20 cellular contexts compared by ENCODE assay signal in the genomic region with DNA sequence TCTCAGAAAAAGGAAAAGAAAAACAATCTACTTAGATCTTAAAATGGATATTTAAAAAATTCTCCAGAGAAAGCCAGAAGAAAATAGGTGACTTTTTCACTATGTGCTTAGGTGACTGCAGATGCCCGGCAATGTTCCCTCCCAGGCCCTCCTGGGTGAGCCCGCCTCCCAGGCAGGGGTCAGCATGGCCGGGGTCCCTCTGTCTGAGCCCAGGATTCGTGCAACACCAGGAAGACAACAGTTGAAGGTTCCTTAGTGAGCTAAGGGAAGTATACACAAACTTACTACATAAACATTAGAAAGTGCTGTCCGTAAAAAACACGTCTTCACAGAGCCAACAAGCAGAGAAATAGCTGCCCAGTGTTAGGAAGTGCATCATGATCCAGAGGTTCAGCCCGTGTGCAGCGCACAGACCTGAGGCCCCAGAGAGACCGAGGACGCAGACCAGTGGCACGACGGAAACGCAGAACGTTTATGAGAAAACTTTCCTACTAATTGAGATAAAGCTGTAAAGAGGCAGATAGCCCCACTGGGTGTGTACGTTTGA. TPM values are rescaled to one million over a fixed set of nuclear protein-coding genes. Genes with fewer than 3 reads are reported as not detected.
"Had no signal": no experiment of that assay in that cellular context is flagged by ENCODE, and none has a peak within 500 bp of the region (broad histone marks: within the 10 kb centered on the region; RNA-seq: fewer than 3 reads in every experiment).

No MANE protein-coding gene starts in this region.

- H3K9me3 Mint-ChIP-seq: activated T-cell treated with anti-CD3 and anti-CD28 coated beads, Interleukin-2, amount 50 U/mL, for 4 hours; naive thymus-derived CD8-positive, alpha-beta T cell; stimulated activated naive B cell treated with anti-CD40 and anti-IgM and Interleukin-4, amounts not matched to agents 10 μg/mL and 1 μg/mL and 100 μg/mL, for 72 hours; T-helper 2 cell treated with Interferon-gamma antibody and Interleukin-4, amounts not matched to agents 5 μg/mL and 100 μg/mL, for 36 hours had no signal

- H3K27ac Mint-ChIP-seq: naive thymus-derived CD8-positive, alpha-beta T cell; stimulated activated naive B cell treated with anti-CD40 and anti-IgM and Interleukin-4, amounts not matched to agents 10 μg/mL and 1 μg/mL and 100 μg/mL, for 72 hours; T-helper 2 cell treated with Interferon-gamma antibody and Interleukin-4, amounts not matched to agents 5 μg/mL and 100 μg/mL, for 36 hours had no signal

- FAIRE-seq: astrocyte, bronchial epithelial cell, urothelium cell line had no signal

- ATAC-seq: gastroesophageal sphincter had no signal

- H3K27me3 ChIP-seq: dorsolateral prefrontal cortex, thyroid gland had no signal

- H3K27ac ChIP-seq: gastroesophageal sphincter, thyroid gland had no signal

- H3K4me3 ChIP-seq: dorsolateral prefrontal cortex, gastroesophageal sphincter, thyroid gland had no signal

- H3K4me3 Mint-ChIP-seq: activated T-cell treated with anti-CD3 and anti-CD28 coated beads, Interleukin-2, amount 50 U/mL, for 4 hours; naive thymus-derived CD8-positive, alpha-beta T cell; stimulated activated naive B cell treated with anti-CD40 and anti-IgM and Interleukin-4, amounts not matched to agents 10 μg/mL and 1 μg/mL and 100 μg/mL, for 72 hours; T-helper 2 cell treated with Interferon-gamma antibody and Interleukin-4, amounts not matched to agents 5 μg/mL and 100 μg/mL, for 36 hours had no signal

- DNase-seq: activated CD4-positive, alpha-beta T cell treated with anti-CD3 and anti-CD28 coated beads, Interleukin-2, amount 50 U/mL, for 48 hours; activated effector memory CD4-positive, alpha-beta T cell treated with Interleukin-2 at 50 U/mL for 16 hours; activated naive CD4-positive, alpha-beta T cell treated with anti-CD3 and anti-CD28 coated beads, Interleukin-2, amount 50 U/mL, for 16 hours; activated T-cell treated with anti-CD3 and anti-CD28 coated beads, Interleukin-2, amount 50 U/mL, for 4 hours; dorsolateral prefrontal cortex; mammary epithelial cell; naive thymus-derived CD8-positive, alpha-beta T cell; stimulated activated CD4-positive, alpha-beta T cell treated with anti-CD3 and anti-CD28 coated beads, Interleukin-4, amount 100 ng/mL, for 1 hour; stimulated activated naive B cell treated with anti-CD40 and anti-IgM and Interleukin-4, amounts not matched to agents 10 μg/mL and 1 μg/mL and 100 μg/mL, for 72 hours; thyroid gland had no signal

- H3K36me3 ChIP-seq: gastroesophageal sphincter, thyroid gland had no signal

- H3K36me3 Mint-ChIP-seq: naive thymus-derived CD8-positive, alpha-beta T cell; stimulated activated naive B cell treated with anti-CD40 and anti-IgM and Interleukin-4, amounts not matched to agents 10 μg/mL and 1 μg/mL and 100 μg/mL, for 72 hours had no signal

- H3K9me3 ChIP-seq: gastroesophageal sphincter, thyroid gland had no signal

- H3K4me1 ChIP-seq: gastroesophageal sphincter, thyroid gland had no signal

RNA-seq across cellular contexts. Expression of a gene that starts 11.6 kb away (rescaled TPM):
- polyA plus RNA-seq: naive thymus-derived CD8-positive, alpha-beta T cell had no signal

RNA-seq across cellular contexts. Expression of a gene that starts 49.5 kb away (rescaled TPM):
- total RNA-seq: activated T-cell treated with anti-CD3 and anti-CD28 coated beads, Interleukin-2, amount 50 U/mL, for 4 hours; astrocyte; chondrocyte; gastroesophageal sphincter; mammary epithelial cell; mononuclear cell; naive thymus-derived CD8-positive, alpha-beta T cell; posterior vena cava; skeletal muscle tissue had no signal
- polyA plus RNA-seq: adipose tissue; naive thymus-derived CD8-positive, alpha-beta T cell had no signal
